ENCODE assay signal across 11 cellular contexts in the genomic region with DNA sequence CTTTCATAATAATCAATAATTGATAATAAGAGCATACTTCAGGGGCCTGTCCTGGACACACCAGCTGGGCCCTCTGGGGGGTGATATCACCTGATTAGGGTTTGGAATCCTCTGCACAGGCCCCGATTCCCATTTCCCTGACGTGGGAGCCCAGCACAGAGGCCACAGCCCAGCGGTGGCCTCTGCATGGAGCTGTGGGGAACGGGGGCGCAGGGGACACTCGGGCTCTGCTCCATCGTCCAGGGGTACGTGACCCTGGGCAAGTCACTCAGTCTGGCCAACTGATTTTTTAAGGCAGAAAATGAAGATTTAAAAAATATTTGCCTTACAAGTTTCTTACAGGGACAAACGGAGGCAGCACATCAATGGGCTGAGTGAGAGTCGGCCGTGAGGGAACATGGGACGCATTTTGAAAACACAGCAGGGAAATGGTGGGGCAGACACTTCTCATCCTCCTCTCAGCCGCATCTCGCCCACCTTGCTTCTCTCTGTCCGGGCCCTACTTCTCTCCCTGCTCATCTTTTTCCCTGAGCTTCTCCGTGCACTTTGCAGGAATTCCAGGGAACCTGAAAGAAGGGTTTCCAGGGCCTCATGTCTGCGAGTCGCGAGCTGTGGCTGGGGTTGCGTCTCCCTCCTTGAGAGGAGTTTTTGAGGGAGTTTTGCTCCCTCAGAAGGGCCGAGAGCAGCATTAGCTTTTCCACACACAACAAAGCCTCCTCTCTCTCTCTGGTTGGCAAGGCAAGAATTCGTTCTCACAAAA.
"Had no signal": no experiment of that assay in that cellular context is flagged by ENCODE, and none has a peak within 500 bp of the region (broad histone marks: within the 10 kb centered on the region; RNA-seq: fewer than 3 reads in every experiment).

No MANE protein-coding gene starts in this region.

- H3K9me3 Mint-ChIP-seq: activated naive CD4-positive, alpha-beta T cell treated with anti-CD3 and anti-CD28 coated beads for 36 hours; activated naive CD8-positive, alpha-beta T cell treated with anti-CD3 and anti-CD28 coated beads, Interleukin-2, amount 50 U/mL, for 24 hours; activated T-helper 2 cell treated with anti-CD3 and anti-CD28 coated beads, Interferon-gamma antibody, Interleukin-2, Interleukin-4, amounts not matched to agents 10 μg/mL and 5 μg/mL and 100 μg/mL, durations not matched to agents 14 hours and 24 hours and 36 hours; nephron progenitor cell; stimulated activated effector memory CD8-positive, alpha-beta T cell treated with anti-CD3 and anti-CD28 coated beads, Interleukin-12 subunit alpha, Interleukin-12 subunit beta, amount 100 ng/mL, for 72 hours had no signal

- DNase-seq: aorta, kidney, left ventricle myocardium superior, sigmoid colon had no signal

- H3K4me3 Mint-ChIP-seq: activated CD8-positive, alpha-beta T cell treated with anti-CD3 and anti-CD28 coated beads, Interleukin-2, amount 10 ng/mL, durations not matched to agents 7 days and 5 days; activated naive CD4-positive, alpha-beta T cell treated with anti-CD3 and anti-CD28 coated beads for 36 hours; activated naive CD8-positive, alpha-beta T cell treated with anti-CD3 and anti-CD28 coated beads, Interleukin-2, amount 50 U/mL, for 24 hours; nephron progenitor cell; stimulated activated effector memory CD8-positive, alpha-beta T cell treated with anti-CD3 and anti-CD28 coated beads, Interleukin-12 subunit alpha, Interleukin-12 subunit beta, amount 100 ng/mL, for 72 hours; T-helper 17 cell had no signal

- H3K36me3 Mint-ChIP-seq: stimulated activated effector memory CD8-positive, alpha-beta T cell treated with anti-CD3 and anti-CD28 coated beads, Interleukin-12 subunit alpha, Interleukin-12 subunit beta, amount 100 ng/mL, for 72 hours had no signal

- H3K27ac Mint-ChIP-seq: activated CD8-positive, alpha-beta T cell treated with anti-CD3 and anti-CD28 coated beads, Interleukin-2, amount 10 ng/mL, durations not matched to agents 7 days and 5 days; activated naive CD4-positive, alpha-beta T cell treated with anti-CD3 and anti-CD28 coated beads for 36 hours; activated naive CD8-positive, alpha-beta T cell treated with anti-CD3 and anti-CD28 coated beads, Interleukin-2, amount 50 U/mL, for 24 hours; activated T-helper 2 cell treated with anti-CD3 and anti-CD28 coated beads, Interferon-gamma antibody, Interleukin-2, Interleukin-4, amounts not matched to agents 10 μg/mL and 5 μg/mL and 100 μg/mL, durations not matched to agents 14 hours and 24 hours and 36 hours; nephron progenitor cell; stimulated activated effector memory CD8-positive, alpha-beta T cell treated with anti-CD3 and anti-CD28 coated beads, Interleukin-12 subunit alpha, Interleukin-12 subunit beta, amount 100 ng/mL, for 72 hours; T-helper 17 cell had no signal

- H3K4me1 Mint-ChIP-seq: activated naive CD8-positive, alpha-beta T cell treated with anti-CD3 and anti-CD28 coated beads, Interleukin-2, amount 50 U/mL, for 24 hours; stimulated activated effector memory CD8-positive, alpha-beta T cell treated with anti-CD3 and anti-CD28 coated beads, Interleukin-12 subunit alpha, Interleukin-12 subunit beta, amount 100 ng/mL, for 72 hours had no signal
